In the genomic region with DNA sequence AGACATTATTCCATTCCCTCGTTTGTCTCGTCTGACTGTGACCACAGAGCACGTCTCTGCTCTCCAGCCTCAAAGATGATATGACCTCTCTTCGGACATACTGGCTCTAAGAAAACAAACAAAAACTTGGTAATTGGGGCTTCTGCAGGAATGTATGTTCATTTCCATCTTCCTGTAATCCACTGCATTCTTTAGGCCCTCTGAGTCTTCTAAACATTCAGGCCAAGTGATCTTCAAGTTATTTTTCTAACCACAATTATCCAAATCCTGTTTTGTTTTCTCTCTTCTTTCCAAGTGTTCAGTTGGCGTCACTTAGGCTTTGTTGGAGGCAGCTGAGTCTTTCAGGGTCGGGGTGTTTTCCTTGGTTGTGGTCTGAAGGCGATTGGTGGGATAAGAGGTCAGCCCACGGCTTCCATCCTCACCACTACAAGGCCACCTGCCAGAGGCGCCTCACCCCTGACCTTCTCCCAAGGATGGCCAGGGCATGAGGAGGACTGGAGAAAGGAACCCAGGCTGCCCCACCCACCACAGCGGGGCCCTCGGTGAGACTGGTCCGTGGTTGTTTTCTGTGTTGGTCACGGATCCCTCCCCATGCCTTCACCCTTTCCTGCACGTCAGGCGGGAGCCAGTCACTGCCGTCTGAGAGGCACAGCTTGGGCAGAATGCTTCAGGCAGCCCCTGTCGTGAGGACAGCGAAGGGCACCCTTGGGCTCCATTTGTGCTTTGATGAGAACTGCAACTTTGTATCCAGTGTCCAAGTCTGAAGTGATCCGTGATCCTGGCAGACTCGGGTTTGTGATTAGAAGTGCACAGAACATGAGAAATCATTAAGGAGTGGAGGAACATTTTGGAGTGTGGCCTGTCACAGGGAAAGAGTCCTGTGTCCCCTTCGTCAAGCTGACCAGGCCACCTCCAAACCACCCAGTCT, we compare ENCODE assay signal across 2 cellular contexts.
A peak's percentile ranks its signal among the peaks of the same experiment; 100 is the strongest.
TF ChIP-seq lines count a peak whose summit lies in the region.

No MANE protein-coding gene starts in this region.

TF ChIP-seq in IMR-90, 13 proteins besides CTCF, POLR2A, EP300 and RAD21:
- TF ChIP-seq MAZ (IDR thresholded peaks at IDR 0.05; ENCODE audit: borderline replicate concordance, low read depth, low read length), result no peak
- TF ChIP-seq, protein P1, sequence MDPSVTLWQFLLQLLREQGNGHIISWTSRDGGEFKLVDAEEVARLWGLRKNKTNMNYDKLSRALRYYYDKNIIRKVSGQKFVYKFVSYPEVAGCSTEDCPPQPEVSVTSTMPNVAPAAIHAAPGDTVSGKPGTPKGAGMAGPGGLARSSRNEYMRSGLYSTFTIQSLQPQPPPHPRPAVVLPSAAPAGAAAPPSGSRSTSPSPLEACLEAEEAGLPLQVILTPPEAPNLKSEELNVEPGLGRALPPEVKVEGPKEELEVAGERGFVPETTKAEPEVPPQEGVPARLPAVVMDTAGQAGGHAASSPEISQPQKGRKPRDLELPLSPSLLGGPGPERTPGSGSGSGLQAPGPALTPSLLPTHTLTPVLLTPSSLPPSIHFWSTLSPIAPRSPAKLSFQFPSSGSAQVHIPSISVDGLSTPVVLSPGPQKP (IDR thresholded peaks at IDR 0.05; ENCODE audit: borderline replicate concordance, low read depth, low read length), result no peak
- no peak for TF ChIP-seq MAFK (IDR thresholded peaks at IDR 0.05; ENCODE audit: low read depth, low read length)
- no peak for TF ChIP-seq NFE2L2 (IDR thresholded peaks at IDR 0.05; ENCODE audit: low read depth, low read length)
- TF ChIP-seq BHLHE40 (IDR thresholded peaks at IDR 0.05; ENCODE audit: low read depth, low read length), result peak; percentile 80
- no peak for TF ChIP-seq RFX5 (IDR thresholded peaks at IDR 0.05; ENCODE audit: low read depth, low read length)
- no peak for TF ChIP-seq CHD1 (IDR thresholded peaks at IDR 0.05; ENCODE audit: low read depth, low read length)
- no peak for TF ChIP-seq FOS (IDR thresholded peaks at IDR 0.05; ENCODE audit: low read depth, low read length)
- TF ChIP-seq MXI1 (IDR thresholded peaks at IDR 0.05; ENCODE audit: borderline replicate concordance, low read depth, low read length), result no peak
- TF ChIP-seq, protein P2, sequence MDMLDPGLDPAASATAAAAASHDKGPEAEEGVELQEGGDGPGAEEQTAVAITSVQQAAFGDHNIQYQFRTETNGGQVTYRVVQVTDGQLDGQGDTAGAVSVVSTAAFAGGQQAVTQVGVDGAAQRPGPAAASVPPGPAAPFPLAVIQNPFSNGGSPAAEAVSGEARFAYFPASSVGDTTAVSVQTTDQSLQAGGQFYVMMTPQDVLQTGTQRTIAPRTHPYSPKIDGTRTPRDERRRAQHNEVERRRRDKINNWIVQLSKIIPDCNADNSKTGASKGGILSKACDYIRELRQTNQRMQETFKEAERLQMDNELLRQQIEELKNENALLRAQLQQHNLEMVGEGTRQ (IDR thresholded peaks at IDR 0.05; ENCODE audit: low read depth, low read length), result no peak
- TF ChIP-seq RCOR1 (IDR thresholded peaks at IDR 0.05; ENCODE audit: insufficient replicate concordance, low read length), result peak; percentile 12

TF ChIP-seq in HEK293T, 16 proteins besides CTCF, POLR2A, EP300 and RAD21:
- TF ChIP-seq HDGF (IDR thresholded peaks at IDR 0.05; ENCODE audit: borderline replicate concordance), result no peak
- TF ChIP-seq NFRKB (IDR thresholded peaks at IDR 0.05), result no peak
- TF ChIP-seq FOXA1 (IDR thresholded peaks at IDR 0.05), result no peak
- TF ChIP-seq SUZ12 (IDR thresholded peaks at IDR 0.05), result no peak
- TF ChIP-seq FOXM1 (IDR thresholded peaks at IDR 0.05; ENCODE audit: borderline replicate concordance), result no peak
- TF ChIP-seq ELF4 (IDR thresholded peaks at IDR 0.05), result no peak
- TF ChIP-seq TARDBP (IDR thresholded peaks at IDR 0.05), result no peak
- TF ChIP-seq ARNT (IDR thresholded peaks at IDR 0.05), result no peak
- TF ChIP-seq L3MBTL2 (conservative IDR thresholded peaks at IDR 0.05), result no peak
- TF ChIP-seq ZNF384 (IDR thresholded peaks at IDR 0.05), result no peak
- TF ChIP-seq LEF1 (IDR thresholded peaks at IDR 0.05; ENCODE audit: borderline replicate concordance), result no peak
- TF ChIP-seq SP1 (IDR thresholded peaks at IDR 0.05), result no peak
- TF ChIP-seq FOXK2 (IDR thresholded peaks at IDR 0.05), result no peak
TF ChIP-seq in HEK293T: peak in this region for 0.
